In the genomic region with DNA sequence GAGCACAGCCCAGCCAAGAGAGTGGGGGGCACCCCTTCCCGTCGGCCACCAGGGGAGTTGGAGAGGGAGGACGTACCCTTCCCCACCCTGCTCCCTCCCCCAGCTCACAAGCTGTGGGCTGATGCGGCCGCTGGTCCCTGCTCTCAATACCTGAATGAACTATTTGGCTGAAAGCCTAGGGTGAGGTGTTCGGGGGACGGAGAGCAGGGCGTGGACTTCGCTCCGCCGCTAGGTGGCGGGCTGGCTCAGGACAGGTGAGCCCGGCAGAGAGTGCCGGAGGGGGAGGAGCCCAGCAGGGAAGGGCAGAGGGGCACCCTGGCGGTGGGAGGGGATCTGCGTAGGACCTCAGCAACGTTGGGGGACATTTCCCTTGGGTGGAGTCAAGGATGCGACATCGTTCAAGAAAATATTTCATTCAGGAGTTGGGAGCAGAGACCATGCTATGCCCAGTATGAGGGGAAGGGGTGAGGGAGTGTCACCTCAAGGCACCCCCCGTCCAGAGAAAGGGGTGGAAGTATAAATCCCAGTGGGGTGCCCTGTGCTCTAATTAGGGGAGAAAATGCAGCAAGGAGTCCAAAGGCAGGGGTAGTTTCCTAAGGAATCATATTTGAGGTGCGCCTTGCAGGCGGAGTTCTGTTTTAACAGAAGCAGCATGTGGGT, we compare ENCODE assay signal across 8 cellular contexts. TPM values are rescaled to one million over a fixed set of nuclear protein-coding genes. Genes with fewer than 3 reads are reported as not detected.
DNase-seq lines count a peak whose midpoint lies in the region; ATAC-seq and TF ChIP-seq lines count a peak whose summit lies in the region.

No MANE protein-coding gene starts in this region.

- no peak overlapping the region for H3K27ac ChIP-seq in uterus

- H3K9me3 Mint-ChIP-seq in activated CD8-positive, alpha-beta memory T cell treated with anti-CD3 and anti-CD28 coated beads, Interleukin-2, amount 10 ng/mL, durations not matched to agents 7 days and 5 days (ENCODE audit: low read depth): no peaks in the 10 kb centered on the region
- no peaks in the 10 kb centered on the region for H3K9me3 Mint-ChIP-seq in osteocyte (ENCODE audit: unreplicated experiment)

- H3K4me1 Mint-ChIP-seq in activated CD8-positive, alpha-beta memory T cell treated with anti-CD3 and anti-CD28 coated beads, Interleukin-2, amount 10 ng/mL, durations not matched to agents 7 days and 5 days: peaks cover 6% of the 10 kb centered on the region
- peaks cover 2% of the 10 kb centered on the region for H3K4me1 Mint-ChIP-seq in osteocyte (ENCODE audit: unreplicated experiment)

- CTCF ChIA-PET in activated CD8-positive, alpha-beta memory T cell treated with anti-CD3 and anti-CD28 coated beads, Interleukin-2, amount 10 ng/mL, durations not matched to agents 7 days and 5 days (lab: Charles Lee): interaction anchor here (0.9 to 1.1 kb wide), 3 partner anchors 29 to 89 kb away, joined by 3 read pairs; no protein-coding TSS in a partner anchor

- no peaks in the 10 kb centered on the region for H3K36me3 ChIP-seq in uterus

- peaks cover 5 to 13% of the 10 kb centered on the region in 2 donors for H3K27me3 ChIP-seq in uterus

- DNase-seq in D341Med (ENCODE audit: low spot score) (peak; percentile 93), NCI-H345 treated with DMSO at 0.1 percent for 48 hours (lab: John Stamatoyannopoulos, UW; ENCODE audit: unreplicated experiment) (peak; percentile 99), fibroblast of gingiva (ENCODE audit: low read depth) (peak; percentile 7), osteocyte (ENCODE audit: extremely low spot score, unreplicated experiment) (no peak), uterus (no peak)
- peak; percentile 66 for DNase-seq in activated CD8-positive, alpha-beta memory T cell treated with anti-CD3 and anti-CD28 coated beads, Interleukin-2, amount 10 ng/mL, durations not matched to agents 7 days and 5 days

- TF ChIP-seq POLR2A in uterus (IDR thresholded peaks at IDR 0.05): no peak

- H3K4me1 ChIP-seq in uterus: no peaks in the 10 kb centered on the region

- H3K4me3 Mint-ChIP-seq in activated CD8-positive, alpha-beta memory T cell treated with anti-CD3 and anti-CD28 coated beads, Interleukin-2, amount 10 ng/mL, durations not matched to agents 7 days and 5 days: no peak overlapping the region
- no peak overlapping the region for H3K4me3 Mint-ChIP-seq in osteocyte (ENCODE audit: unreplicated experiment)

- ATAC-seq in HG02642 (IDR thresholded peaks at IDR 0.05; ENCODE audit: poor library complexity, unreplicated experiment) (peak; percentile 61), GM19455 (IDR thresholded peaks at IDR 0.05; ENCODE audit: unreplicated experiment) (no peak)
- peak; percentile 92 for ATAC-seq in activated CD8-positive, alpha-beta memory T cell treated with anti-CD3 and anti-CD28 coated beads, Interleukin-2, amount 10 ng/mL, durations not matched to agents 7 days and 5 days

- H3K9me3 ChIP-seq in uterus: no peaks in the 10 kb centered on the region

- H3K36me3 Mint-ChIP-seq in activated CD8-positive, alpha-beta memory T cell treated with anti-CD3 and anti-CD28 coated beads, Interleukin-2, amount 10 ng/mL, durations not matched to agents 7 days and 5 days: no peaks in the 10 kb centered on the region
- H3K36me3 Mint-ChIP-seq in osteocyte (ENCODE audit: unreplicated experiment): no peaks in the 10 kb centered on the region

- intact Hi-C loops in uterus (cut with DNase I; ENCODE audit: low total_unique reads): no loop called here

- TF ChIP-seq CTCF in osteocyte (IDR thresholded peaks at IDR 0.05) (peak; percentile 67), uterus (IDR thresholded peaks at IDR 0.05) (peak in 3 of 4 experiments; percentile 26 to 35 (median 27))

- no peak overlapping the region for H3K27ac Mint-ChIP-seq in activated CD8-positive, alpha-beta memory T cell treated with anti-CD3 and anti-CD28 coated beads, Interleukin-2, amount 10 ng/mL, durations not matched to agents 7 days and 5 days
- H3K27ac Mint-ChIP-seq in osteocyte (ENCODE audit: unreplicated experiment): no peak overlapping the region

- H3K4me3 ChIP-seq in uterus: no peak overlapping the region

- peaks cover 54% of the 10 kb centered on the region for H3K27me3 Mint-ChIP-seq in activated CD8-positive, alpha-beta memory T cell treated with anti-CD3 and anti-CD28 coated beads, Interleukin-2, amount 10 ng/mL, durations not matched to agents 7 days and 5 days
- H3K27me3 Mint-ChIP-seq in osteocyte (ENCODE audit: unreplicated experiment): peaks cover 72% of the 10 kb centered on the region

RNA-seq across cellular contexts. Expression of gene RHBG, which starts 12.0 kb away (rescaled TPM):
- total RNA-seq in activated CD8-positive, alpha-beta memory T cell treated with anti-CD3 and anti-CD28 coated beads, Interleukin-2, amount 10 ng/mL, durations not matched to agents 7 days and 5 days: not detected
- not detected in 2 replicates for total RNA-seq in osteocyte
- total RNA-seq in uterus: under 1 TPM in 1 of 4 donors, not detected in 3; 0.49 TPM

RNA-seq across cellular contexts. Expression of gene TSACC, which starts 18.7 kb away (rescaled TPM):
- total RNA-seq in activated CD8-positive, alpha-beta memory T cell treated with anti-CD3 and anti-CD28 coated beads, Interleukin-2, amount 10 ng/mL, durations not matched to agents 7 days and 5 days: not detected
- total RNA-seq in osteocyte: not detected in 2 replicates
- not detected for total RNA-seq in uterus

RNA-seq across cellular contexts. Expression of gene CCT3, which starts 18.9 kb away (rescaled TPM):
- total RNA-seq in activated CD8-positive, alpha-beta memory T cell treated with anti-CD3 and anti-CD28 coated beads, Interleukin-2, amount 10 ng/mL, durations not matched to agents 7 days and 5 days: 100 to 1,000 TPM; 253 to 361 TPM
- total RNA-seq in osteocyte (192 and 193 TPM in 2 replicates), uterus (100 to 1,000 TPM; 114 to 267 (median 192) TPM)

RNA-seq across cellular contexts. Expression of gene VHLL, which starts 57.9 kb away (rescaled TPM):
- not detected for total RNA-seq in activated CD8-positive, alpha-beta memory T cell treated with anti-CD3 and anti-CD28 coated beads, Interleukin-2, amount 10 ng/mL, durations not matched to agents 7 days and 5 days
- total RNA-seq in osteocyte (not detected in 2 replicates), uterus (not detected)

Comparison
In these comparisons a context has a peak if more than half of its experiments do, and no peak if none do; other contexts are left out.
1. DNase-seq: peak in D341Med (single experiment), NCI-H345 treated with DMSO at 0.1 percent for 48 hours (single experiment), activated CD8-positive, alpha-beta memory T cell treated with anti-CD3 and anti-CD28 coated beads, Interleukin-2, amount 10 ng/mL, durations not matched to agents 7 days and 5 days (single experiment) and fibroblast of gingiva (single experiment); none in osteocyte (single experiment) and uterus (0 of 2).